ENCODE assay signal across 1 cellular context in the genomic region with DNA sequence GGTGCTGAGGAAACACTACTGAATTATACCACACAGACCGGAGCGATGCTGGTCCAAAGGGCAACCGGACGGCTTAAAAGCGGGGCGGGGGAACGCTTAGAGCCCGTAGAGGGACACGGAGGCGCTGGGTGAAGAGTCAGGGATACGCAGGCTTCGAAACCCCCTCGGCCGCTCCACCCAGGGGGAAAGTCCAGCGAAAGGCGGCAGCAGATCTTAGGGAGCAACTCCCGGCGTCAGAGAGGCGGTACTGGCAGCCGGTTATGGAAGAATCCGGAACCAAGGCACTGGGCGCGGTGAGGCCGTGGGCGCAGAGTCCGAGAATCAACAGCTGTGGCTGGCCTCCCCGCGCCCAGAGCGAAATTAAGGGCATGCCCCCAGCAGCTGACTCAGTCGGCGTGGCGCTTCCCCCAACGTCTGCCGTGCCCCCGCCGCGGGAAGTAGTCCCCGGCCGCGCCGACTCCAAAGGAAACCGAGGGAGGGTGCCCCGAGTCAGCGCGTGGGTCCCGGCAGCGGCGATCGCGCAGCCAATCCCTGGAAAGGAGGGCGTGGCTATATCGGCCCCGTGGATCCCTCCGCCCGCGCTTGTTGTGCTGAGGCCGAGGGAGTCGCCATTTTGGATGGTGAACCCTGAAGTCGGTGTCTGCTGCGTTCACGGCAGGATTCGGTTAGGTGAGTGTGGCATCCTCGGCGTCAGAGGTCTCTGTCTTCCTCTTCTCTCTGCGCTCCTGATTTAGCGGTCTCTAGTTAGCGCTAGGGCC.
A peak's percentile ranks its signal among the peaks of the same experiment; 100 is the strongest.
TF ChIP-seq lines count a peak whose summit lies in the region.

A gene (plus strand): TSS at position 611 of the 758 bp plus-strand sequence. CDS start 20,110 bp downstream, outside the sequence.

TF ChIP-seq in HepG2, 621 proteins besides CTCF, POLR2A, EP300 and RAD21 (continued from another document and continues in another):
- TF ChIP-seq HNF4A (CRISPR knock-in tag; IDR thresholded peaks at IDR 0.05) (peak; percentile 92), ZNF790 (CRISPR knock-in tag; IDR thresholded peaks at IDR 0.05; ENCODE audit: borderline replicate concordance) (peak; percentile 66), SMAD1 (CRISPR knock-in tag; IDR thresholded peaks at IDR 0.05; ENCODE audit: borderline replicate concordance, low read depth) (peak; percentile 68; the same call in 1 of the 2 replicates), CBX5 (CRISPR knock-in tag; IDR thresholded peaks at IDR 0.05; ENCODE audit: borderline replicate concordance) (peak; percentile 95), DPF2 (CRISPR knock-in tag; IDR thresholded peaks at IDR 0.05; ENCODE audit: borderline replicate concordance, low read depth) (peak; percentile 57), ZNF788 (CRISPR knock-in tag; IDR thresholded peaks at IDR 0.05; ENCODE audit: borderline replicate concordance) (peak; percentile 99), SKI (IDR thresholded peaks at IDR 0.05; ENCODE audit: partially characterized antibody) (peak; percentile 97), PRMT3 (CRISPR knock-in tag; IDR thresholded peaks at IDR 0.05; ENCODE audit: borderline replicate concordance, low read depth) (0 out of 2 replicates have a peak, but pooled peaks have one; percentile 74), ZNF484 (CRISPR knock-in tag; IDR thresholded peaks at IDR 0.05; ENCODE audit: borderline replicate concordance, low read depth) (no peak; the same call in 1 of the 2 replicates), ZNF230 (CRISPR knock-in tag; IDR thresholded peaks at IDR 0.05) (peak; percentile 98), ZNF329 (CRISPR knock-in tag; IDR thresholded peaks at IDR 0.05; ENCODE audit: low read depth) (peak; percentile 88), FOXK2 (IDR thresholded peaks at IDR 0.05) (peak; percentile 90), RBM39 (IDR thresholded peaks at IDR 0.05; ENCODE audit: low read depth, low read length, poor library complexity, severe bottlenecking) (peak; percentile 97), ZNF121 (CRISPR knock-in tag; IDR thresholded peaks at IDR 0.05) (peak; percentile 84), ELF1 (CRISPR knock-in tag; IDR thresholded peaks at IDR 0.05) (peak; percentile 88), RFXAP (CRISPR knock-in tag; IDR thresholded peaks at IDR 0.05; ENCODE audit: borderline replicate concordance) (peak; percentile 97), CHD2 (IDR thresholded peaks at IDR 0.05; ENCODE audit: low read depth, low read length) (peak; percentile 91), HOXA5 (CRISPR knock-in tag; IDR thresholded peaks at IDR 0.05) (peak; percentile 98)
- TF ChIP-seq, protein P1, sequence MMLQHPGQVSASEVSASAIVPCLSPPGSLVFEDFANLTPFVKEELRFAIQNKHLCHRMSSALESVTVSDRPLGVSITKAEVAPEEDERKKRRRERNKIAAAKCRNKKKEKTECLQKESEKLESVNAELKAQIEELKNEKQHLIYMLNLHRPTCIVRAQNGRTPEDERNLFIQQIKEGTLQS (CRISPR knock-in tag; IDR thresholded peaks at IDR 0.05) = peak; percentile 84
- TF ChIP-seq, protein P2, sequence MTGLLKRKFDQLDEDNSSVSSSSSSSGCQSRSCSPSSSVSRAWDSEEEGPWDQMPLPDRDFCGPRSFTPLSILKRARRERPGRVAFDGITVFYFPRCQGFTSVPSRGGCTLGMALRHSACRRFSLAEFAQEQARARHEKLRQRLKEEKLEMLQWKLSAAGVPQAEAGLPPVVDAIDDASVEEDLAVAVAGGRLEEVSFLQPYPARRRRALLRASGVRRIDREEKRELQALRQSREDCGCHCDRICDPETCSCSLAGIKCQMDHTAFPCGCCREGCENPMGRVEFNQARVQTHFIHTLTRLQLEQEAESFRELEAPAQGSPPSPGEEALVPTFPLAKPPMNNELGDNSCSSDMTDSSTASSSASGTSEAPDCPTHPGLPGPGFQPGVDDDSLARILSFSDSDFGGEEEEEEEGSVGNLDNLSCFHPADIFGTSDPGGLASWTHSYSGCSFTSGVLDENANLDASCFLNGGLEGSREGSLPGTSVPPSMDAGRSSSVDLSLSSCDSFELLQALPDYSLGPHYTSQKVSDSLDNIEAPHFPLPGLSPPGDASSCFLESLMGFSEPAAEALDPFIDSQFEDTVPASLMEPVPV (CRISPR knock-in tag; IDR thresholded peaks at IDR 0.05) = peak; percentile 89
- TF ChIP-seq, protein P3, sequence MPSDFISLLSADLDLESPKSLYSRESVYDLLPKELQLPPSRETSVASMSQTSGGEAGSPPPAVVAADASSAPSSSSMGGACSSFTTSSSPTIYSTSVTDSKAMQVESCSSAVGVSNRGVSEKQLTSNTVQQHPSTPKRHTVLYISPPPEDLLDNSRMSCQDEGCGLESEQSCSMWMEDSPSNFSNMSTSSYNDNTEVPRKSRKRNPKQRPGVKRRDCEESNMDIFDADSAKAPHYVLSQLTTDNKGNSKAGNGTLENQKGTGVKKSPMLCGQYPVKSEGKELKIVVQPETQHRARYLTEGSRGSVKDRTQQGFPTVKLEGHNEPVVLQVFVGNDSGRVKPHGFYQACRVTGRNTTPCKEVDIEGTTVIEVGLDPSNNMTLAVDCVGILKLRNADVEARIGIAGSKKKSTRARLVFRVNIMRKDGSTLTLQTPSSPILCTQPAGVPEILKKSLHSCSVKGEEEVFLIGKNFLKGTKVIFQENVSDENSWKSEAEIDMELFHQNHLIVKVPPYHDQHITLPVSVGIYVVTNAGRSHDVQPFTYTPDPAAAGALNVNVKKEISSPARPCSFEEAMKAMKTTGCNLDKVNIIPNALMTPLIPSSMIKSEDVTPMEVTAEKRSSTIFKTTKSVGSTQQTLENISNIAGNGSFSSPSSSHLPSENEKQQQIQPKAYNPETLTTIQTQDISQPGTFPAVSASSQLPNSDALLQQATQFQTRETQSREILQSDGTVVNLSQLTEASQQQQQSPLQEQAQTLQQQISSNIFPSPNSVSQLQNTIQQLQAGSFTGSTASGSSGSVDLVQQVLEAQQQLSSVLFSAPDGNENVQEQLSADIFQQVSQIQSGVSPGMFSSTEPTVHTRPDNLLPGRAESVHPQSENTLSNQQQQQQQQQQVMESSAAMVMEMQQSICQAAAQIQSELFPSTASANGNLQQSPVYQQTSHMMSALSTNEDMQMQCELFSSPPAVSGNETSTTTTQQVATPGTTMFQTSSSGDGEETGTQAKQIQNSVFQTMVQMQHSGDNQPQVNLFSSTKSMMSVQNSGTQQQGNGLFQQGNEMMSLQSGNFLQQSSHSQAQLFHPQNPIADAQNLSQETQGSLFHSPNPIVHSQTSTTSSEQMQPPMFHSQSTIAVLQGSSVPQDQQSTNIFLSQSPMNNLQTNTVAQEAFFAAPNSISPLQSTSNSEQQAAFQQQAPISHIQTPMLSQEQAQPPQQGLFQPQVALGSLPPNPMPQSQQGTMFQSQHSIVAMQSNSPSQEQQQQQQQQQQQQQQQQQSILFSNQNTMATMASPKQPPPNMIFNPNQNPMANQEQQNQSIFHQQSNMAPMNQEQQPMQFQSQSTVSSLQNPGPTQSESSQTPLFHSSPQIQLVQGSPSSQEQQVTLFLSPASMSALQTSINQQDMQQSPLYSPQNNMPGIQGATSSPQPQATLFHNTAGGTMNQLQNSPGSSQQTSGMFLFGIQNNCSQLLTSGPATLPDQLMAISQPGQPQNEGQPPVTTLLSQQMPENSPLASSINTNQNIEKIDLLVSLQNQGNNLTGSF (CRISPR knock-in tag; IDR thresholded peaks at IDR 0.05) = peak; percentile 96
- TF ChIP-seq, protein P4, sequence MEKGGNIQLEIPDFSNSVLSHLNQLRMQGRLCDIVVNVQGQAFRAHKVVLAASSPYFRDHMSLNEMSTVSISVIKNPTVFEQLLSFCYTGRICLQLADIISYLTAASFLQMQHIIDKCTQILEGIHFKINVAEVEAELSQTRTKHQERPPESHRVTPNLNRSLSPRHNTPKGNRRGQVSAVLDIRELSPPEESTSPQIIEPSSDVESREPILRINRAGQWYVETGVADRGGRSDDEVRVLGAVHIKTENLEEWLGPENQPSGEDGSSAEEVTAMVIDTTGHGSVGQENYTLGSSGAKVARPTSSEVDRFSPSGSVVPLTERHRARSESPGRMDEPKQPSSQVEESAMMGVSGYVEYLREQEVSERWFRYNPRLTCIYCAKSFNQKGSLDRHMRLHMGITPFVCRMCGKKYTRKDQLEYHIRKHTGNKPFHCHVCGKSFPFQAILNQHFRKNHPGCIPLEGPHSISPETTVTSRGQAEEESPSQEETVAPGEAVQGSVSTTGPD (CRISPR knock-in tag; IDR thresholded peaks at IDR 0.05) = peak; percentile 86; the same call in 1 of the 2 replicates
- TF ChIP-seq, protein P5, sequence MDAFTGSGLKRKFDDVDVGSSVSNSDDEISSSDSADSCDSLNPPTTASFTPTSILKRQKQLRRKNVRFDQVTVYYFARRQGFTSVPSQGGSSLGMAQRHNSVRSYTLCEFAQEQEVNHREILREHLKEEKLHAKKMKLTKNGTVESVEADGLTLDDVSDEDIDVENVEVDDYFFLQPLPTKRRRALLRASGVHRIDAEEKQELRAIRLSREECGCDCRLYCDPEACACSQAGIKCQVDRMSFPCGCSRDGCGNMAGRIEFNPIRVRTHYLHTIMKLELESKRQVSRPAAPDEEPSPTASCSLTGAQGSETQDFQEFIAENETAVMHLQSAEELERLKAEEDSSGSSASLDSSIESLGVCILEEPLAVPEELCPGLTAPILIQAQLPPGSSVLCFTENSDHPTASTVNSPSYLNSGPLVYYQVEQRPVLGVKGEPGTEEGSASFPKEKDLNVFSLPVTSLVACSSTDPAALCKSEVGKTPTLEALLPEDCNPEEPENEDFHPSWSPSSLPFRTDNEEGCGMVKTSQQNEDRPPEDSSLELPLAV (CRISPR knock-in tag; conservative IDR thresholded peaks at IDR 0.05; ENCODE audit: low read depth) = no peak; the same call in 1 of the 2 replicates
- TF ChIP-seq, protein P6, sequence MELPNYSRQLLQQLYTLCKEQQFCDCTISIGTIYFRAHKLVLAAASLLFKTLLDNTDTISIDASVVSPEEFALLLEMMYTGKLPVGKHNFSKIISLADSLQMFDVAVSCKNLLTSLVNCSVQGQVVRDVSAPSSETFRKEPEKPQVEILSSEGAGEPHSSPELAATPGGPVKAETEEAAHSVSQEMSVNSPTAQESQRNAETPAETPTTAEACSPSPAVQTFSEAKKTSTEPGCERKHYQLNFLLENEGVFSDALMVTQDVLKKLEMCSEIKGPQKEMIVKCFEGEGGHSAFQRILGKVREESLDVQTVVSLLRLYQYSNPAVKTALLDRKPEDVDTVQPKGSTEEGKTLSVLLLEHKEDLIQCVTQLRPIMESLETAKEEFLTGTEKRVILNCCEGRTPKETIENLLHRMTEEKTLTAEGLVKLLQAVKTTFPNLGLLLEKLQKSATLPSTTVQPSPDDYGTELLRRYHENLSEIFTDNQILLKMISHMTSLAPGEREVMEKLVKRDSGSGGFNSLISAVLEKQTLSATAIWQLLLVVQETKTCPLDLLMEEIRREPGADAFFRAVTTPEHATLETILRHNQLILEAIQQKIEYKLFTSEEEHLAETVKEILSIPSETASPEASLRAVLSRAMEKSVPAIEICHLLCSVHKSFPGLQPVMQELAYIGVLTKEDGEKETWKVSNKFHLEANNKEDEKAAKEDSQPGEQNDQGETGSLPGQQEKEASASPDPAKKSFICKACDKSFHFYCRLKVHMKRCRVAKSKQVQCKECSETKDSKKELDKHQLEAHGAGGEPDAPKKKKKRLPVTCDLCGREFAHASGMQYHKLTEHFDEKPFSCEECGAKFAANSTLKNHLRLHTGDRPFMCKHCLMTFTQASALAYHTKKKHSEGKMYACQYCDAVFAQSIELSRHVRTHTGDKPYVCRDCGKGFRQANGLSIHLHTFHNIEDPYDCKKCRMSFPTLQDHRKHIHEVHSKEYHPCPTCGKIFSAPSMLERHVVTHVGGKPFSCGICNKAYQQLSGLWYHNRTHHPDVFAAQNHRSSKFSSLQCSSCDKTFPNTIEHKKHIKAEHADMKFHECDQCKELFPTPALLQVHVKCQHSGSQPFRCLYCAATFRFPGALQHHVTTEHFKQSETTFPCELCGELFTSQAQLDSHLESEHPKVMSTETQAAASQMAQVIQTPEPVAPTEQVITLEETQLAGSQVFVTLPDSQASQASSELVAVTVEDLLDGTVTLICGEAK (IDR thresholded peaks at IDR 0.05) = no peak
- TF ChIP-seq, protein P6 (CRISPR knock-in tag; IDR thresholded peaks at IDR 0.05) = peak; percentile 97
